In genomic region chr18:11115268-11115667, GRCh38 we compare ENCODE assay signal across 17 cellular contexts. TPM values are rescaled to one million over a fixed set of nuclear protein-coding genes. Genes with fewer than 3 reads are reported as not detected.
"Had no signal": no experiment of that assay in that cellular context is flagged by ENCODE, and none has a peak within 500 bp of the region (broad histone marks: within the 10 kb centered on the region; RNA-seq: fewer than 3 reads in every experiment).

No MANE protein-coding gene starts in this region.

- H3K36me3 Mint-ChIP-seq: naive thymus-derived CD4-positive, alpha-beta T cell had no signal

- H3K9me3 ChIP-seq: gastroesophageal sphincter, heart right ventricle, right atrium auricular region, transverse colon, vagina had no signal

- H3K27ac ChIP-seq: gastroesophageal sphincter, heart right ventricle, right atrium auricular region, transverse colon, vagina had no signal

- H3K4me3 Mint-ChIP-seq: activated naive CD8-positive, alpha-beta T cell treated with anti-CD3 and anti-CD28 coated beads, Interleukin-2, amount 50 U/mL, for 24 hours; activated T-helper 17 cell treated with anti-CD3 and anti-CD28 coated beads, Interleukin-2, amount 50 U/mL, for 72 hours; naive thymus-derived CD4-positive, alpha-beta T cell had no signal

- H3K36me3 ChIP-seq: gastroesophageal sphincter, heart right ventricle, right atrium auricular region, transverse colon, vagina had no signal

- H3K4me3 ChIP-seq: gastroesophageal sphincter, heart right ventricle, mucosa of descending colon, right atrium auricular region, transverse colon, vagina had no signal

- H3K27ac Mint-ChIP-seq: activated naive CD8-positive, alpha-beta T cell treated with anti-CD3 and anti-CD28 coated beads, Interleukin-2, amount 50 U/mL, for 24 hours; activated T-helper 17 cell treated with anti-CD3 and anti-CD28 coated beads, Interleukin-2, amount 50 U/mL, for 72 hours; naive thymus-derived CD4-positive, alpha-beta T cell had no signal

- H3K4me1 Mint-ChIP-seq: activated naive CD8-positive, alpha-beta T cell treated with anti-CD3 and anti-CD28 coated beads, Interleukin-2, amount 50 U/mL, for 24 hours; activated T-helper 17 cell treated with anti-CD3 and anti-CD28 coated beads, Interleukin-2, amount 50 U/mL, for 72 hours; naive thymus-derived CD4-positive, alpha-beta T cell had no signal

- H3K4me1 ChIP-seq: gastroesophageal sphincter, heart right ventricle, right atrium auricular region, transverse colon had no signal

- ATAC-seq: activated naive CD8-positive, alpha-beta T cell treated with anti-CD3 and anti-CD28 coated beads, Interleukin-2, amount 50 U/mL, for 24 hours; activated T-helper 17 cell treated with anti-CD3 and anti-CD28 coated beads, Interleukin-2, amount 50 U/mL, for 72 hours; gastroesophageal sphincter; heart right ventricle; mucosa of descending colon; naive thymus-derived CD4-positive, alpha-beta T cell; stimulated activated naive CD8-positive, alpha-beta T cell treated with anti-CD3 and anti-CD28 coated beads, Interleukin-15, Interleukin-2, amounts not matched to agents 100 U/mL and 50 U/mL, for 24 hours had no signal

- H3K9me3 Mint-ChIP-seq: activated naive CD8-positive, alpha-beta T cell treated with anti-CD3 and anti-CD28 coated beads, Interleukin-2, amount 50 U/mL, for 24 hours; activated T-helper 17 cell treated with anti-CD3 and anti-CD28 coated beads, Interleukin-2, amount 50 U/mL, for 72 hours had no signal

- H3K27me3 Mint-ChIP-seq: naive thymus-derived CD4-positive, alpha-beta T cell had no signal

- H3K27me3 ChIP-seq: gastroesophageal sphincter, heart right ventricle, right atrium auricular region, transverse colon, vagina had no signal

- DNase-seq: activated CD4-positive, alpha-beta T cell treated with anti-CD3 and anti-CD28 coated beads, Interleukin-2, amount 50 U/mL, for 48 hours; activated naive CD4-positive, alpha-beta T cell treated with Interleukin-2 at 50 U/mL for 16 hours; activated naive CD8-positive, alpha-beta T cell treated with anti-CD3 and anti-CD28 coated beads, Interleukin-2, amount 50 U/mL, for 24 hours; caudate nucleus; effector CD8-positive, alpha-beta T cell; heart right ventricle; islet precursor cell; mucosa of descending colon; naive thymus-derived CD4-positive, alpha-beta T cell; posterior cingulate gyrus; stimulated activated naive CD8-positive, alpha-beta T cell treated with anti-CD3 and anti-CD28 coated beads, Interleukin-15, Interleukin-2, amounts not matched to agents 100 U/mL and 50 U/mL, for 24 hours; transverse colon had no signal

RNA-seq across cellular contexts. Expression of gene PIEZO2, which starts 34.1 kb away (rescaled TPM):
- total RNA-seq: activated T-helper 17 cell treated with anti-CD3 and anti-CD28 coated beads, Interleukin-2, amount 50 U/mL, for 72 hours; naive thymus-derived CD4-positive, alpha-beta T cell; T-helper 1 cell treated with Interleukin-12 subunit alpha and Interleukin-12 subunit beta and Interleukin-4 antibody, amounts not matched to agents 30 ng/mL and 1 ng/mL, for 36 hours had no signal
- polyA plus RNA-seq: naive thymus-derived CD4-positive, alpha-beta T cell had no signal
